8 cellular contexts compared by ENCODE assay signal in genomic region chr13:79481685-79482052, GRCh38. TPM values are rescaled to one million over a fixed set of nuclear protein-coding genes. Genes with fewer than 3 reads are reported as not detected.
A peak's percentile ranks its signal among the peaks of the same experiment; 100 is the strongest.
DNase-seq lines count a peak whose midpoint lies in the region; ATAC-seq, FAIRE-seq and TF ChIP-seq lines count a peak whose summit lies in the region.

No MANE protein-coding gene starts in this region.

- peak overlapping the region; percentile 91 for H2BK120ac ChIP-seq in neuronal stem cell (ENCODE audit: low read depth, low read length)

- DNase-seq in AG04449 (ENCODE audit: low read depth, low spot score) (no peak), HL-60 (ENCODE audit: low read depth in 1 of 2, low spot score in 1 of 2) (peak in 1 of 2 experiments; percentile 18), endothelial cell of umbilical vein (ENCODE audit: low read depth, low spot score) (no peak), neuronal stem cell (ENCODE audit: low spot score) (no peak), thyroid gland (peak in 1 of 2 donors; percentile 11), 8988T (no peak)
- peak; percentile 71 to 81 for DNase-seq in activated CD4-positive, alpha-beta T cell treated with anti-CD3 and anti-CD28 coated beads, Interleukin-2, amount 50 U/mL, for 48 hours

- H4K91ac ChIP-seq in neuronal stem cell (ENCODE audit: low read depth, low read length, poor library complexity) = no peak overlapping the region

- CTCF ChIA-PET in AG04449 (lab: Yijun Ruan, JAX) (interaction anchor here (1.0 to 1.3 kb wide), 2 partner anchors 39 to 58 kb away, joined by 3 to 5 read pairs; no protein-coding TSS in a partner anchor), endothelial cell of umbilical vein (lab: Charles Lee) (interaction anchor here (1.0 to 5.9 kb wide), 11 partner anchors 9 to 90 kb away, joined by 3 to 68 read pairs (median 3); no protein-coding TSS in a partner anchor)

- no CpG with 5 or more reads among the region's 12 CpGs for WGBS in neuronal stem cell (ENCODE audit: extremely low coverage in 2 of 2, insufficient read length in 2 of 2, insufficient replicate concordance in 1 of 2), 2 donors
- WGBS in thyroid gland, 2 donors = 0 to 1% methylated on average over 12 of the region's 12 CpGs

- H4K20me1 ChIP-seq in endothelial cell of umbilical vein (replicated peaks; ENCODE audit: control insufficient read depth, extremely low read depth, insufficient read depth, low read length) = no peaks in the 10 kb centered on the region

- no peak overlapping the region for H2AK5ac ChIP-seq in neuronal stem cell (ENCODE audit: low read depth, low read length)

- no peak for TF ChIP-seq CTCF in AG04449 (IDR thresholded peaks at IDR 0.05; ENCODE audit: insufficient read depth, low read length, missing control alignments)
- no peak for TF ChIP-seq CTCF in HL-60 (IDR thresholded peaks at IDR 0.05; ENCODE audit: insufficient read depth, low read length)
- TF ChIP-seq CTCF in endothelial cell of umbilical vein (IDR thresholded peaks at IDR 0.05; ENCODE audit: extremely low read depth in 1 of 2, insufficient read depth in 1 of 2, low read depth in 1 of 2, low read length in 2 of 2) = no peak
- TF ChIP-seq CTCF in thyroid gland (IDR thresholded peaks at IDR 0.05) = no peak

- H3K79me1 ChIP-seq in neuronal stem cell (ENCODE audit: low read depth, low read length) = peaks cover 3% of the 10 kb centered on the region

- peak overlapping the region; percentile 95 for H3K4me2 ChIP-seq in endothelial cell of umbilical vein (ENCODE audit: insufficient read depth, low read length)
- peak overlapping the region; percentile 91 for H3K4me2 ChIP-seq in neuronal stem cell (ENCODE audit: insufficient read depth, low read length, poor library complexity, severe bottlenecking)

- no peak for FAIRE-seq in endothelial cell of umbilical vein (lab: Jason Lieb, UNC)

- H3K4me1 ChIP-seq in endothelial cell of umbilical vein (ENCODE audit: control insufficient read depth, extremely low read depth, insufficient read depth, low read length) (peaks cover 9% of the 10 kb centered on the region), neuronal stem cell (ENCODE audit: control insufficient read depth in 2 of 2, insufficient read depth in 1 of 2, low read depth in 1 of 2, low read length in 2 of 2) (peaks cover 1 to 6% of the 10 kb centered on the region in 2 donors), thyroid gland (peaks cover 11 to 17% of the 10 kb centered on the region in 2 donors)

- peaks cover 9% of the 10 kb centered on the region for H3K27me3 ChIP-seq in HL-60 (ENCODE audit: insufficient read depth, poor library complexity, severe bottlenecking)
- peaks cover 20 to 33% of the 10 kb centered on the region in 2 experiments for H3K27me3 ChIP-seq in endothelial cell of umbilical vein (ENCODE audit: control insufficient read depth in 2 of 2, insufficient read depth in 2 of 2, low read length in 2 of 2)
- peaks cover 0 to 10% (median 2%) of the 10 kb centered on the region in 3 experiments for H3K27me3 ChIP-seq in neuronal stem cell (ENCODE audit: control insufficient read depth in 3 of 3, insufficient read depth in 3 of 3, low read depth in 1 of 3, low read length in 3 of 3)
- H3K27me3 ChIP-seq in thyroid gland = no peaks in the 10 kb centered on the region

- H3K9ac ChIP-seq in endothelial cell of umbilical vein (replicated peaks; ENCODE audit: extremely low read depth, insufficient read depth, low read length) = peak overlapping the region; percentile 88
- H3K9ac ChIP-seq in neuronal stem cell (ENCODE audit: low read depth, low read length, poor library complexity) = peak overlapping the region; percentile 38

- H4K8ac ChIP-seq in neuronal stem cell (ENCODE audit: low read depth, low read length) = no peak overlapping the region

- H3K14ac ChIP-seq in neuronal stem cell (ENCODE audit: low read length) = peak overlapping the region; percentile 71

- ATAC-seq in GM19467 (IDR thresholded peaks at IDR 0.05; ENCODE audit: unreplicated experiment) = peak; percentile 12

- H3K18ac ChIP-seq in neuronal stem cell (ENCODE audit: low read length) = peak overlapping the region; percentile 97

- H3K4me3 ChIP-seq in AG04449 (ENCODE audit: low read depth, low read length) (peak overlapping the region; percentile 91), HL-60 (replicated peaks; ENCODE audit: insufficient read depth, low read length) (peak overlapping the region; percentile 69), endothelial cell of umbilical vein (replicated peaks in 1 of 3; ENCODE audit: insufficient read depth in 1 of 3, low read depth in 1 of 3, low read length in 3 of 3) (peak overlapping the region; percentile 90 to 95 (median 93)), neuronal stem cell (ENCODE audit: low read length in 2 of 2) (peak overlapping the region; percentile 65 to 94), thyroid gland (replicated peaks in 1 of 3) (peak overlapping the region; percentile 63 to 93 (median 89))

- H3K9me3 ChIP-seq in endothelial cell of umbilical vein (replicated peaks; ENCODE audit: control insufficient read depth, insufficient read depth, low read length) (no peaks in the 10 kb centered on the region), neuronal stem cell (replicated peaks in 1 of 2; ENCODE audit: control insufficient read depth in 2 of 2, insufficient read depth in 1 of 2, low read depth in 1 of 2, low read length in 2 of 2) (no peaks in the 10 kb centered on the region), thyroid gland (no peaks in the 10 kb centered on the region)

- intact Hi-C loops in endothelial cell of umbilical vein (cut with micrococcal nuclease) = loop anchor here (1.0 to 2.0 kb wide), 5 partner anchors 23 to 59 kb away; no protein-coding TSS in a partner anchor
- intact Hi-C loops in thyroid gland (cut with DNase I) = no loop called here

- peaks cover 8% of the 10 kb centered on the region for H3K79me2 ChIP-seq in endothelial cell of umbilical vein (ENCODE audit: control insufficient read depth, insufficient read depth, low read length)

- H3K9me1 ChIP-seq in endothelial cell of umbilical vein (replicated peaks; ENCODE audit: control insufficient read depth, extremely low read depth, insufficient read depth, low read length) = no peaks in the 10 kb centered on the region

- H3K27ac ChIP-seq in HL-60 (replicated peaks) (peak overlapping the region; percentile 59), endothelial cell of umbilical vein (ENCODE audit: insufficient read depth, low read depth, low read length) (peak overlapping the region; percentile 23), neuronal stem cell (replicated peaks; ENCODE audit: low read length) (no peak overlapping the region), thyroid gland (peak overlapping the region; percentile 65 to 79 (median 67))

- peak overlapping the region; percentile 93 for H3K23ac ChIP-seq in neuronal stem cell (ENCODE audit: low read depth, low read length, poor library complexity)

- TF ChIP-seq POLR2A in endothelial cell of umbilical vein (IDR thresholded peaks at IDR 0.05; ENCODE audit: low read depth, low read length) (no peak), thyroid gland (IDR thresholded peaks at IDR 0.05) (no peak)

- H2AFZ ChIP-seq in endothelial cell of umbilical vein (ENCODE audit: low read depth, low read length) (peak overlapping the region; percentile 65), neuronal stem cell (ENCODE audit: low read length) (peak overlapping the region; percentile 94)

- H2BK15ac ChIP-seq in neuronal stem cell (ENCODE audit: low read length) = peak overlapping the region; percentile 81

- POLR2A ChIA-PET in AG04449 (lab: Yijun Ruan, JAX) (interaction anchor here (1.0 to 1.1 kb wide), 2 partner anchors 10 kb away, joined by 4 to 7 read pairs; no protein-coding TSS in a partner anchor), endothelial cell of umbilical vein (lab: Charles Lee) (no interaction called here)

- H2BK5ac ChIP-seq in neuronal stem cell (ENCODE audit: low read length) = no peak overlapping the region

- no peak overlapping the region for H2BK12ac ChIP-seq in neuronal stem cell (ENCODE audit: low read length)

- H3K4ac ChIP-seq in neuronal stem cell (ENCODE audit: low read length) = no peak overlapping the region

- H3K36me3 ChIP-seq in endothelial cell of umbilical vein (ENCODE audit: control insufficient read depth in 2 of 2, extremely low read depth in 1 of 2, insufficient read depth in 2 of 2, low read length in 2 of 2) (no peaks in the 10 kb centered on the region), neuronal stem cell (replicated peaks in 1 of 2; ENCODE audit: control insufficient read depth in 2 of 2, insufficient read depth in 2 of 2, low read length in 2 of 2) (no peaks in the 10 kb centered on the region), thyroid gland (no peaks in the 10 kb centered on the region)

- dilution Hi-C loops in endothelial cell of umbilical vein (cut with MboI; ENCODE audit: extremely low pct_ligation_motif_present, low sequenced_read_pairs) = no loop called here

- BruUV-seq in endothelial cell of umbilical vein (replicated peaks; lab: Mats Ljungman, UMichigan) = no TSS peak

TF ChIP-seq in endothelial cell of umbilical vein, 7 proteins besides CTCF, POLR2A, EP300 and RAD21:
- no peak for TF ChIP-seq GATA2 (IDR thresholded peaks at IDR 0.05; ENCODE audit: insufficient read depth, insufficient read length, low read depth, low read length)
- no peak for TF ChIP-seq FOS (IDR thresholded peaks at IDR 0.05; ENCODE audit: borderline replicate concordance, insufficient read depth, low read length)
- no peak for TF ChIP-seq JUN (IDR thresholded peaks at IDR 0.05; ENCODE audit: borderline replicate concordance, insufficient read depth, insufficient read length, low read depth)
- TF ChIP-seq POLR2AphosphoS5 (IDR thresholded peaks at IDR 0.05; ENCODE audit: insufficient read depth, low read depth, low read length) = no peak
- TF ChIP-seq MAX (IDR thresholded peaks at IDR 0.05; ENCODE audit: insufficient read depth, insufficient read length) = no peak
- no peak for TF ChIP-seq EZH2 (IDR thresholded peaks at IDR 0.05; ENCODE audit: borderline replicate concordance, low read depth, low read length, severe bottlenecking)
- TF ChIP-seq MYC (IDR thresholded peaks at IDR 0.05; ENCODE audit: low read depth, low read length) = no peak

RNA-seq across cellular contexts. Expression of gene NDFIP2, which starts 0.7 kb away (rescaled TPM):
- total RNA-seq in endothelial cell of umbilical vein = 18.5 and 21.8 TPM in 2 replicates
- polyA plus RNA-seq in endothelial cell of umbilical vein = 7.9 and 8.8 TPM in 2 replicates
- 5.9 and 7.9 TPM in 2 replicates for polyA plus RNA-seq in endothelial cell of umbilical vein (2011; cell fraction: cytosol; rRNA removed)
- polyA plus RNA-seq in endothelial cell of umbilical vein (2011; cell fraction: nucleus; rRNA removed) = 5.5 and 7.7 TPM in 2 replicates
- polyA plus RNA-seq in endothelial cell of umbilical vein (2012) = 12.6 and 13.1 TPM in 2 replicates
- 21.4 and 22.7 TPM in 2 replicates for polyA minus RNA-seq in endothelial cell of umbilical vein
- 27.8 TPM for polyA minus RNA-seq in endothelial cell of umbilical vein (2011; cell fraction: cytosol; rRNA and poly(A)+ RNA removed)
- 12.6 and 13.8 TPM in 2 replicates for polyA minus RNA-seq in endothelial cell of umbilical vein (2011; cell fraction: nucleus; rRNA and poly(A)+ RNA removed)
- 11.0 TPM for polyA plus RNA-seq in neuronal stem cell (2013, experiment 1 of 2)
- 11.2 TPM for polyA plus RNA-seq in neuronal stem cell (2013, experiment 2 of 2)
- 10 to 100 TPM; 19.4 to 31.3 (median 23.7) TPM for total RNA-seq in thyroid gland

Comparison
In these comparisons a context has a peak if more than half of its experiments do, and no peak if none do; other contexts are left out.
1. DNase-seq: peak in activated CD4-positive, alpha-beta T cell treated with anti-CD3 and anti-CD28 coated beads, Interleukin-2, amount 50 U/mL, for 48 hours (2 of 2); none in AG04449 (single experiment), endothelial cell of umbilical vein (single experiment), neuronal stem cell (single experiment) and 8988T (single experiment).
2. Peak in every context shown above with its lines, with median percentiles within 50 percentile points of each other: H3K4me3 ChIP-seq.